In genomic region chr2:100601661-100602060, GRCh38 we compare ENCODE assay signal across 21 cellular contexts.
"Had no signal": no experiment of that assay in that cellular context is flagged by ENCODE, and none has a peak within 500 bp of the region (broad histone marks: within the 10 kb centered on the region; RNA-seq: fewer than 3 reads in every experiment).

No MANE protein-coding gene starts in this region.

- FAIRE-seq: RCC 7860 had no signal

- H3K4me3 Mint-ChIP-seq: T-cell had no signal

- DNase-seq: KBM-7, MM.1S, NCI-H1092 treated with DMSO at 0.1 percent for 48 hours, NCI-H1436, NCI-H187, NCI-H2029, NCI-H2081 treated with DMSO at 0.1 percent for 48 hours, NCI-H2171, NCI-H226, NCI-H446, NCI-H510A, NCI-H524 treated with DMSO at 0.1 percent for 48 hours, NCI-H69, NCI-H774, Right ventricle myocardium superior, RPMI8226, SIG-M5, SK-N-SH, SW 1271, T-cell had no signal

- H3K9ac ChIP-seq: SK-N-SH had no signal

- H3K4me2 ChIP-seq: SK-N-SH had no signal

- H3K36me3 Mint-ChIP-seq: T-cell had no signal

- ATAC-seq: T-cell had no signal

- H3K9me2 ChIP-seq: SK-N-SH had no signal

- H3K9me3 ChIP-seq: SK-N-SH had no signal

- H3K9me3 Mint-ChIP-seq: T-cell had no signal
